In genomic region chr2:8225257-8225656, GRCh38 we compare ENCODE assay signal across 18 cellular contexts.
"Had no signal": no experiment of that assay in that cellular context is flagged by ENCODE, and none has a peak within 500 bp of the region (broad histone marks: within the 10 kb centered on the region; RNA-seq: fewer than 3 reads in every experiment).

No MANE protein-coding gene starts in this region.

- H3K27ac ChIP-seq: left lung, neutrophil, parathyroid adenoma, sigmoid colon, WERI-Rb-1 had no signal

- H3K36me3 ChIP-seq: adrenal gland, left lung, neutrophil, sigmoid colon, WERI-Rb-1 had no signal

- ATAC-seq: activated T-cell treated with anti-CD3 and anti-CD28 coated beads, Interleukin-2, amount 50 U/mL, for 4 hours; effector memory CD8-positive, alpha-beta T cell; esophagus mucosa; left lung; natural killer cell treated with Interleukin-12 subunit alpha and Interleukin-12 subunit beta and Interleukin-15 and Interleukin-18, amount 100 ng/mL, for 72 hours; stimulated activated memory B cell treated with anti-CD40 and anti-IgM and Interleukin-4, amounts not matched to agents 10 μg/mL and 1 μg/mL and 100 μg/mL, for 72 hours; T-cell had no signal

- H3K9me3 ChIP-seq: adrenal gland, left lung, neutrophil, sigmoid colon had no signal

- DNase-seq: activated CD4-positive, alpha-beta T cell treated with anti-CD3 and anti-CD28 coated beads for 1 hour; activated CD8-positive, alpha-beta memory T cell treated with anti-CD3 and anti-CD28 coated beads, Interleukin-2, amount 50 U/mL, for 48 hours; activated naive CD4-positive, alpha-beta T cell; activated T-cell treated with anti-CD3 and anti-CD28 coated beads, Interleukin-2, amount 50 U/mL, for 4 hours; adrenal gland; effector memory CD8-positive, alpha-beta T cell; left lung; sigmoid colon; stimulated activated CD4-positive, alpha-beta T cell treated with anti-CD3 and anti-CD28 coated beads, Interleukin-15, amount 100 ng/mL, for 24 hours; T-cell; trophoblast cell; WERI-Rb-1 had no signal

- H3K27me3 ChIP-seq: adrenal gland, left lung, neutrophil, sigmoid colon had no signal

- H3K4me1 ChIP-seq: parathyroid adenoma had no signal

- H3K4me3 ChIP-seq: adrenal gland, left lung, sigmoid colon, smooth muscle cell had no signal
